1 cellular context compared by ENCODE assay signal in genomic region chr4:83905952-83906351, GRCh38.
TF ChIP-seq lines count a peak whose summit lies in the region.

No MANE protein-coding gene starts in this region.

TF ChIP-seq in GM12878, 131 proteins besides CTCF, POLR2A, EP300 and RAD21 (continued from another document):
- TF ChIP-seq ZBTB40 (IDR thresholded peaks at IDR 0.05; ENCODE audit: borderline replicate concordance) (no peak), ZNF384 (IDR thresholded peaks at IDR 0.05; ENCODE audit: borderline replicate concordance, low read depth, low read length) (no peak)
